1 cellular context compared by ENCODE assay signal in genomic region chr20:41734506-41734945, GRCh38.
TF ChIP-seq lines count a peak whose summit lies in the region.

No MANE protein-coding gene starts in this region.

TF ChIP-seq in HCT116, 20 proteins besides CTCF, POLR2A, EP300 and RAD21 (continued from another document):
- TF ChIP-seq ATF3 (IDR thresholded peaks at IDR 0.05), result no peak
- TF ChIP-seq SIN3A (IDR thresholded peaks at IDR 0.05; ENCODE audit: low read depth), result no peak
- TF ChIP-seq TCF7L2 (IDR thresholded peaks at IDR 0.05; ENCODE audit: borderline replicate concordance, extremely low read depth, insufficient read depth, insufficient read length), result no peak
- TF ChIP-seq ELF1 (IDR thresholded peaks at IDR 0.05; ENCODE audit: borderline replicate concordance, low read depth), result no peak
